ENCODE assay signal across 8 cellular contexts in genomic region chr21:45541221-45542039, GRCh38. TPM values are rescaled to one million over a fixed set of nuclear protein-coding genes. Genes with fewer than 3 reads are reported as not detected.
A peak's percentile ranks its signal among the peaks of the same experiment; 100 is the strongest.
DNase-seq lines count a peak whose midpoint lies in the region; ATAC-seq, FAIRE-seq and TF ChIP-seq lines count a peak whose summit lies in the region.

No MANE protein-coding gene starts in this region.

- H3K4me3 Mint-ChIP-seq in glutamatergic neuron (ENCODE audit: unreplicated experiment): peak overlapping the region; percentile 88

- no peak for FAIRE-seq in GM12892 (lab: Jason Lieb, UNC)

- H3K27ac Mint-ChIP-seq in glutamatergic neuron (ENCODE audit: unreplicated experiment): peak overlapping the region; percentile 77

- no peaks in the 10 kb centered on the region for H3K9me3 ChIP-seq in RWPE2 (ENCODE audit: severe bottlenecking)
- no peaks in the 10 kb centered on the region for H3K9me3 ChIP-seq in osteoblast (ENCODE audit: low read depth, low read length)
- no peaks in the 10 kb centered on the region for H3K9me3 ChIP-seq in tibial nerve

- H3K9me3 Mint-ChIP-seq in glutamatergic neuron (ENCODE audit: unreplicated experiment): peaks cover 3% of the 10 kb centered on the region

- H3K36me3 ChIP-seq in RWPE2 (ENCODE audit: low read depth): no peaks in the 10 kb centered on the region
- no peaks in the 10 kb centered on the region for H3K36me3 ChIP-seq in osteoblast (ENCODE audit: insufficient read depth, low read length)
- H3K36me3 ChIP-seq in tibial nerve: peaks cover 0 to 8% (median 0%) of the 10 kb centered on the region in 3 donors

- DNase-seq in GM12892 (ENCODE audit: insufficient read length) (peak; percentile 99), RWPE2 (ENCODE audit: low spot score) (peak; percentile 77), glutamatergic neuron (peak; percentile 36), osteoblast (ENCODE audit: insufficient read length, low spot score, missing footprints) (peak; percentile 100), tibial nerve (ENCODE audit: low spot score in 2 of 2) (peak; percentile 52 to 57)
- peak; percentile 46 to 70 (median 54) for DNase-seq in activated naive CD4-positive, alpha-beta T cell (lab: John Stamatoyannopoulos, UW)

- peaks cover 13% of the 10 kb centered on the region for H3K27me3 Mint-ChIP-seq in glutamatergic neuron (ENCODE audit: unreplicated experiment)

- TF ChIP-seq EP300 in tibial nerve (IDR thresholded peaks at IDR 0.05): peak in 1 of 2 donors; percentile 53

- H3K4me3 ChIP-seq in RWPE2 (ENCODE audit: severe bottlenecking): peak overlapping the region; percentile 82
- peak overlapping the region; percentile 74 for H3K4me3 ChIP-seq in osteoblast (ENCODE audit: insufficient read depth, low read length)
- H3K4me3 ChIP-seq in tibial nerve: peak overlapping the region; percentile 39 to 80 (median 64)

- H3K4me1 ChIP-seq in RWPE2 (ENCODE audit: insufficient read depth, poor library complexity, severe bottlenecking) (no peaks in the 10 kb centered on the region), osteoblast (ENCODE audit: insufficient read depth, low read length) (no peaks in the 10 kb centered on the region), tibial nerve (peaks cover 0 to 17% (median 10%) of the 10 kb centered on the region in 4 donors)

- H3K27me3 ChIP-seq in RWPE2 (ENCODE audit: insufficient read depth, poor library complexity, severe bottlenecking) (no peaks in the 10 kb centered on the region), osteoblast (ENCODE audit: insufficient read depth, low read length) (no peaks in the 10 kb centered on the region), tibial nerve (no peaks in the 10 kb centered on the region)

- TF ChIP-seq CTCF in RWPE2 (IDR thresholded peaks at IDR 0.05; ENCODE audit: poor library complexity, severe bottlenecking) (no peak), glutamatergic neuron (IDR thresholded peaks at IDR 0.05; ENCODE audit: partially characterized antibody, unreplicated experiment) (no peak), osteoblast (IDR thresholded peaks at IDR 0.05; ENCODE audit: extremely low read depth, low read depth, low read length) (no peak), tibial nerve (IDR thresholded peaks at IDR 0.05) (no peak)

- ATAC-seq in HG03565 (IDR thresholded peaks at IDR 0.05; ENCODE audit: unreplicated experiment): peak; percentile 32
- peak; percentile 66 for ATAC-seq in RWPE2 (ENCODE audit: low read depth)
- no peak for ATAC-seq in GM18873 (IDR thresholded peaks at IDR 0.05; ENCODE audit: low FRiP score, unreplicated experiment)

- H3K27ac ChIP-seq in RWPE2 (ENCODE audit: poor library complexity, severe bottlenecking): peak overlapping the region; percentile 57
- H3K27ac ChIP-seq in osteoblast (ENCODE audit: low read depth, low read length): no peak overlapping the region
- peak overlapping the region in 3 of 4 donors; percentile 15 to 85 (median 84) for H3K27ac ChIP-seq in tibial nerve

- TF ChIP-seq POLR2A in GM12892 (IDR thresholded peaks at IDR 0.05; ENCODE audit: low read depth, low read length) (peak; percentile 43; the same call in 1 of the 2 replicates), tibial nerve (IDR thresholded peaks at IDR 0.05) (no peak)

- WGBS in tibial nerve, 2 donors: 24 to 27% methylated on average over 18 to 30 of the region's 50 CpGs

- H3K36me3 Mint-ChIP-seq in glutamatergic neuron (ENCODE audit: unreplicated experiment): no peaks in the 10 kb centered on the region

- H2AFZ ChIP-seq in osteoblast (ENCODE audit: low read length): peak overlapping the region; percentile 26

- no peaks in the 10 kb centered on the region for H3K79me2 ChIP-seq in osteoblast (ENCODE audit: insufficient read depth, low read length)

- H3K4me2 ChIP-seq in osteoblast (ENCODE audit: insufficient read depth, low read length): peak overlapping the region; percentile 47

- H3K4me1 Mint-ChIP-seq in glutamatergic neuron (ENCODE audit: low read depth, unreplicated experiment): peaks cover 5% of the 10 kb centered on the region

- no peaks in the 10 kb centered on the region for H4K20me1 ChIP-seq in osteoblast (ENCODE audit: insufficient read depth, low read length)

RNA-seq across cellular contexts. Expression of gene SLC19A1, which starts 0.8 kb away (rescaled TPM):
- polyA plus RNA-seq in GM12892 (2012; ENCODE audit: missing spikeins): 5.6 TPM
- total RNA-seq in glutamatergic neuron (ENCODE audit: unreplicated experiment) (53.3 TPM), osteoblast (2.9 and 3.2 TPM in 2 replicates), tibial nerve (10 to 100 TPM in 3 of 4 donors, 1 to 10 TPM in 1; 3.3 to 27.9 (median 11.4) TPM)

Comparison
In these comparisons a context has a peak if more than half of its experiments do, and no peak if none do; other contexts are left out.
1. DNase-seq: peak in every context shown above with its lines; median percentile 100 in osteoblast; 99 in GM12892; 77 in RWPE2; 54 in tibial nerve; 54 in activated naive CD4-positive, alpha-beta T cell; 36 in glutamatergic neuron.